In the genomic region with DNA sequence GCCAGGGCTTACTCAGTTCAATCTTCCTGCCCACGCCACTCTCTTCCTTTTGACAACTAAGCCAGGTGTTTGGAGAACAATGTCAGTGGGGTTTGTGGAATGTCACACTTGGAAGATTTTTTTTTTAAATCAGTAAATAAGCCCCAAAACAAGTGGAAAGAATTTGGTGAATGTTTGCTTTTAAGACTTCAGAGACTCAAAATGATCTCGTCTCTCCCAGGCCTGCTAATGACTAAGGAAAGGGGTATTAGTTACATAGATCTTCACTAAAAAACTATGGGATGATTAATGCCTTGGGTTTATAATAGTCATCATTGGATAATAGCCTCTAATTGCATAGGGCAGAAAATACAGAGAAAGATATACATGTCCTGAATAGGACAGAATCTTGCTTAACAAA, we compare ENCODE assay signal across 14 cellular contexts.
"Had no signal": no experiment of that assay in that cellular context is flagged by ENCODE, and none has a peak within 500 bp of the region (broad histone marks: within the 10 kb centered on the region; RNA-seq: fewer than 3 reads in every experiment).

No MANE protein-coding gene starts in this region.

- H3K4me3 ChIP-seq: heart right ventricle, left ventricle myocardium inferior, pancreas, stomach, thoracic aorta had no signal

- H3K4me1 ChIP-seq: heart right ventricle, left ventricle myocardium inferior, pancreas, stomach had no signal

- H3K9me3 ChIP-seq: heart right ventricle, left ventricle myocardium inferior, pancreas, stomach, thoracic aorta had no signal

- H3K36me3 ChIP-seq: heart right ventricle, left ventricle myocardium inferior, pancreas, stomach, thoracic aorta had no signal

- H3K27me3 ChIP-seq: heart right ventricle, pancreas, stomach had no signal

- ATAC-seq: activated CD4-positive, CD25-positive, alpha-beta regulatory T cell treated with anti-CD3 and anti-CD28 coated beads, Interleukin-2, amount 50 U/mL, for 24 hours; heart right ventricle; pancreas had no signal

- DNase-seq: activated naive CD4-positive, alpha-beta T cell treated with anti-CD3 and anti-CD28 coated beads, Interleukin-2, amount 10 ng/mL, durations not matched to agents 7 days and 5 days; cortex of kidney; effector CD8-positive, alpha-beta T cell; erythroblast; foreskin melanocyte; heart right ventricle; islet precursor cell; left ventricle myocardium inferior; pancreas; retina; small intestine; stomach had no signal

- H3K27ac ChIP-seq: heart right ventricle, left ventricle myocardium inferior, pancreas, stomach, thoracic aorta had no signal
